8 cellular contexts compared by ENCODE assay signal in the genomic region with DNA sequence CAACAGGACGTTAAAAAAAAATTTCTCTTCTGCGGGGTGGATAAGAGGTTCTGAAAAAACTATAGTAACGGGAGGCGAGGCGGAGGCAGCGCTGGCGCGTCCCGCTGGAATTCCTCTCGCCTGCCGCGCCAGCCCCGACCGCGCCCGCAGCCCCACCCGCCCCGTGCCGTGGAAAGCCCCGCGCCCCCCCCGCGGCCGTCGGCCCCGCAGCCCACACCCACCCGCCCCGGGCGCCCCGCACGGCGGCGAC. TPM values are rescaled to one million over a fixed set of nuclear protein-coding genes. Genes with fewer than 3 reads are reported as not detected.
DNase-seq lines count a peak whose midpoint lies in the region; ATAC-seq, FAIRE-seq and TF ChIP-seq lines count a peak whose summit lies in the region.

No MANE protein-coding gene starts in this region.

- intact Hi-C loops in colonic mucosa (cut with DNase I): no loop called here
- intact Hi-C loops in naive thymus-derived CD4-positive, alpha-beta T cell (cut with micrococcal nuclease): loop anchor here (1.0 to 10.0 kb wide), 2 partner anchors 341 to 687 kb away; partner anchors contain the start of genes PACRG (in 1 of the 2) and PRKN (in 1 of the 2)

- TF ChIP-seq POLR2A in GM12892 (IDR thresholded peaks at IDR 0.05; ENCODE audit: low read depth, low read length): no peak

- H3K27me3 Mint-ChIP-seq in activated naive CD4-positive, alpha-beta T cell treated with anti-CD3 and anti-CD28 coated beads, Interleukin-2, amount 50 U/mL, for 24 hours: no peaks in the 10 kb centered on the region
- H3K27me3 Mint-ChIP-seq in naive thymus-derived CD4-positive, alpha-beta T cell: peaks cover 0 to 17% (median 0%) of the 10 kb centered on the region in 5 donors

- no peaks in the 10 kb centered on the region for H3K9me3 Mint-ChIP-seq in activated naive CD4-positive, alpha-beta T cell treated with anti-CD3 and anti-CD28 coated beads, Interleukin-2, amount 50 U/mL, for 24 hours
- peaks cover 0 to 1% (median 0%) of the 10 kb centered on the region in 11 donors for H3K9me3 Mint-ChIP-seq in naive thymus-derived CD4-positive, alpha-beta T cell

- no peaks in the 10 kb centered on the region for H3K36me3 ChIP-seq in HUES48 (ENCODE audit: control insufficient read depth, insufficient read depth, low read length)
- no peaks in the 10 kb centered on the region for H3K36me3 ChIP-seq in colonic mucosa
- no peaks in the 10 kb centered on the region for H3K36me3 ChIP-seq in naive thymus-derived CD4-positive, alpha-beta T cell (ENCODE audit: control insufficient read depth in 2 of 3, insufficient read depth in 3 of 3, low read length in 3 of 3)

- peak overlapping the region; percentile 90 for H3K27ac ChIP-seq in HUES48 (ENCODE audit: low read depth, low read length)
- peak overlapping the region; percentile 97 for H3K27ac ChIP-seq in colonic mucosa
- peak overlapping the region; percentile 88 for H3K27ac ChIP-seq in naive thymus-derived CD4-positive, alpha-beta T cell (ENCODE audit: low read depth, low read length)

- no peaks in the 10 kb centered on the region for H3K27me3 ChIP-seq in HUES48 (ENCODE audit: control insufficient read depth, insufficient read depth, low read length)
- peaks cover 22% of the 10 kb centered on the region for H3K27me3 ChIP-seq in colonic mucosa
- H3K27me3 ChIP-seq in naive thymus-derived CD4-positive, alpha-beta T cell (ENCODE audit: control insufficient read depth in 2 of 2, insufficient read depth in 2 of 2, low read length in 2 of 2): no peaks in the 10 kb centered on the region

- no peak for DNase-seq in activated naive CD4-positive, alpha-beta T cell (lab: John Stamatoyannopoulos, UW)
- DNase-seq in colonic mucosa (no peak), germinal center (ENCODE audit: low spot score) (no peak), GM12892 (ENCODE audit: insufficient read length) (no peak), Ammon's horn (ENCODE audit: low spot score) (no peak)
- no peak for DNase-seq in naive thymus-derived CD4-positive, alpha-beta T cell

- FAIRE-seq in GM12892 (lab: Jason Lieb, UNC): no peak

- peaks cover 44% of the 10 kb centered on the region for H3K4me1 Mint-ChIP-seq in activated naive CD4-positive, alpha-beta T cell treated with anti-CD3 and anti-CD28 coated beads, Interleukin-2, amount 50 U/mL, for 24 hours
- H3K4me1 Mint-ChIP-seq in naive thymus-derived CD4-positive, alpha-beta T cell: peaks cover 20 to 48% (median 39%) of the 10 kb centered on the region in 7 donors

- H3K4me1 ChIP-seq in HUES48 (ENCODE audit: control insufficient read depth, insufficient read depth, low read length): peaks cover 28% of the 10 kb centered on the region
- H3K4me1 ChIP-seq in colonic mucosa: no peaks in the 10 kb centered on the region
- H3K4me1 ChIP-seq in naive thymus-derived CD4-positive, alpha-beta T cell (ENCODE audit: control insufficient read depth in 2 of 2, insufficient read depth in 2 of 2, low read length in 2 of 2): peaks cover 5 to 20% of the 10 kb centered on the region in 2 donors

- no peak for TF ChIP-seq CTCF in colonic mucosa (IDR thresholded peaks at IDR 0.05)

- H3K9me3 ChIP-seq in HUES48 (ENCODE audit: control insufficient read depth, insufficient read depth, low read length) (no peaks in the 10 kb centered on the region), colonic mucosa (no peaks in the 10 kb centered on the region)
- no peaks in the 10 kb centered on the region for H3K9me3 ChIP-seq in naive thymus-derived CD4-positive, alpha-beta T cell (ENCODE audit: control insufficient read depth in 2 of 3, low read length in 3 of 3)

- CTCF ChIA-PET in naive thymus-derived CD4-positive, alpha-beta T cell (lab: Charles Lee): no interaction called here

- H3K4me3 ChIP-seq in HUES48 (ENCODE audit: low read depth, low read length) (peak overlapping the region; percentile 67), colonic mucosa (peak overlapping the region; percentile 62)
- H3K4me3 ChIP-seq in naive thymus-derived CD4-positive, alpha-beta T cell (ENCODE audit: low read length): peak overlapping the region; percentile 62

- ATAC-seq in naive thymus-derived CD4-positive, alpha-beta T cell: no peak

- H3K4me3 Mint-ChIP-seq in activated naive CD4-positive, alpha-beta T cell treated with anti-CD3 and anti-CD28 coated beads, Interleukin-2, amount 50 U/mL, for 24 hours: peak overlapping the region; percentile 87
- peak overlapping the region; percentile 82 to 95 (median 89) for H3K4me3 Mint-ChIP-seq in naive thymus-derived CD4-positive, alpha-beta T cell

- H3K36me3 Mint-ChIP-seq in activated naive CD4-positive, alpha-beta T cell treated with anti-CD3 and anti-CD28 coated beads, Interleukin-2, amount 50 U/mL, for 24 hours: peaks cover 2% of the 10 kb centered on the region
- peaks cover 0 to 5% (median 0%) of the 10 kb centered on the region in 5 donors for H3K36me3 Mint-ChIP-seq in naive thymus-derived CD4-positive, alpha-beta T cell

- POLR2A ChIA-PET in naive thymus-derived CD4-positive, alpha-beta T cell (lab: Charles Lee): no interaction called here

- peak overlapping the region; percentile 91 for H3K27ac Mint-ChIP-seq in activated naive CD4-positive, alpha-beta T cell treated with anti-CD3 and anti-CD28 coated beads, Interleukin-2, amount 50 U/mL, for 24 hours
- H3K27ac Mint-ChIP-seq in naive thymus-derived CD4-positive, alpha-beta T cell: peak overlapping the region; percentile 57 to 95 (median 91)

- H3K9ac ChIP-seq in HUES48 (ENCODE audit: low read depth, low read length) (no peak overlapping the region; the same call in 1 of the 2 replicates), colonic mucosa (ENCODE audit: low read depth in 2 of 2, low read length in 2 of 2) (peak overlapping the region in 1 of 2 donors; percentile 76)

RNA-seq across cellular contexts. Expression of gene QKI, which starts 0.5 kb away (rescaled TPM):
- total RNA-seq in colonic mucosa: 10 to 100 TPM in 1 of 2 donors, 1 to 10 TPM in 1; 9.1 to 28.0 TPM
- total RNA-seq in naive thymus-derived CD4-positive, alpha-beta T cell: 100 to 1,000 TPM in 1 of 5 experiments, 10 to 100 TPM in 4; 70.1 to 147 (median 72.8) TPM
- polyA plus RNA-seq in naive thymus-derived CD4-positive, alpha-beta T cell: 10 to 100 TPM; 15.0 to 20.8 TPM
- 27.7 TPM for polyA plus RNA-seq in GM12892 (2012; ENCODE audit: missing spikeins)
